ENCODE assay signal across 8 cellular contexts in genomic region chr22:50341977-50342650, GRCh38. TPM values are rescaled to one million over a fixed set of nuclear protein-coding genes. Genes with fewer than 3 reads are reported as not detected.
DNase-seq lines count a peak whose midpoint lies in the region; ATAC-seq and TF ChIP-seq lines count a peak whose summit lies in the region.

No MANE protein-coding gene starts in this region.

- peak overlapping the region; percentile 68 for H3K27ac ChIP-seq in ACC112 (ENCODE audit: low read depth, low read length)
- peak overlapping the region; percentile 66 for H3K27ac ChIP-seq in OCI-LY3 (ENCODE audit: low read length)

- peak overlapping the region; percentile 90 for H3K4me2 ChIP-seq in OCI-LY3 (ENCODE audit: low read length)

- DNase-seq in HT1080 (ENCODE audit: low read depth) (peak; percentile 80), activated T-cell treated with anti-CD3 and anti-CD28 coated beads for 48 hours (ENCODE audit: low read depth) (peak; percentile 83), erythroblast (lab: John Stamatoyannopoulos, UW) (peak; percentile 87 to 92), mucosa of gallbladder (ENCODE audit: low spot score) (peak; percentile 91)
- peak; percentile 83 to 84 for DNase-seq in stimulated activated CD8-positive, alpha-beta memory T cell treated with anti-CD3 and anti-CD28 coated beads, Interleukin-2, amount 100 ng/mL, for 48 hours (ENCODE audit: low read depth in 2 of 2)

- peak; percentile 75 for TF ChIP-seq CTCF in OCI-LY3 (IDR thresholded peaks at IDR 0.05; ENCODE audit: low read depth, low read length)

- H3K9ac ChIP-seq in OCI-LY3 (ENCODE audit: low read length): peak overlapping the region; percentile 78

- H3K4me1 ChIP-seq in ACC112 (ENCODE audit: control insufficient read depth, insufficient read depth, low read length, unreplicated experiment): no peaks in the 10 kb centered on the region
- no peaks in the 10 kb centered on the region; the same call in 1 of the 2 replicates for H3K4me1 ChIP-seq in OCI-LY3 (ENCODE audit: low read length)

- no peak for TF ChIP-seq POLR2A in erythroblast (IDR thresholded peaks at IDR 0.05; ENCODE audit: low read length)

- H3K27me3 ChIP-seq in ACC112 (ENCODE audit: insufficient read depth, low read length) (no peaks in the 10 kb centered on the region), OCI-LY3 (ENCODE audit: low read depth, low read length) (no peaks in the 10 kb centered on the region)

- no peaks in the 10 kb centered on the region for H3K36me3 ChIP-seq in ACC112 (ENCODE audit: insufficient read depth, low read length)
- H3K36me3 ChIP-seq in OCI-LY3 (replicated peaks; ENCODE audit: low read depth, low read length): no peaks in the 10 kb centered on the region

- peak; percentile 43 for ATAC-seq in GM18520 (IDR thresholded peaks at IDR 0.05; ENCODE audit: unreplicated experiment)

- no peaks in the 10 kb centered on the region for H3K9me3 ChIP-seq in OCI-LY3 (ENCODE audit: insufficient read depth, low read length)

- H2AFZ ChIP-seq in ACC112 (ENCODE audit: low read length, unreplicated experiment): no peak overlapping the region
- H2AFZ ChIP-seq in OCI-LY3 (ENCODE audit: low read depth, low read length): peak overlapping the region; percentile 58

- H4K20me1 ChIP-seq in OCI-LY3 (ENCODE audit: insufficient read depth, low read length): peaks cover under 1% of the 10 kb centered on the region; the same call in 1 of the 2 replicates

- H3K4me3 ChIP-seq in ACC112 (ENCODE audit: low read depth, low read length) (peak overlapping the region; percentile 86), OCI-LY3 (ENCODE audit: low read length) (peak overlapping the region; percentile 81)

- H3K79me2 ChIP-seq in ACC112 (ENCODE audit: control insufficient read depth, insufficient read depth, low read length, unreplicated experiment) (peaks cover 7% of the 10 kb centered on the region), OCI-LY3 (ENCODE audit: low read length) (peaks cover 11% of the 10 kb centered on the region)

RNA-seq across cellular contexts. Expression of gene PPP6R2, which starts 1.0 kb away (rescaled TPM):
- total RNA-seq in HT1080 (2014; rRNA removed; shearing (Covaris generic)): 40.0 and 44.6 TPM in 2 replicates
- polyA plus RNA-seq in HT1080 (2015; cell fraction: cytosol; rRNA removed): 30.5 and 32.8 TPM in 2 replicates
- polyA plus RNA-seq in HT1080 (2015; cell fraction: nucleus; rRNA removed): 61.6 and 65.2 TPM in 2 replicates
- total RNA-seq in mucosa of gallbladder: 75.5 TPM

RNA-seq across cellular contexts. Expression of gene DENND6B, which starts 15.3 kb away (rescaled TPM):
- 0.13 and 0.31 TPM in 2 replicates for total RNA-seq in HT1080 (2014; rRNA removed; shearing (Covaris generic))
- polyA plus RNA-seq in HT1080 (2015; cell fraction: cytosol; rRNA removed): 0.63 and 1.3 TPM in 2 replicates
- 3.2 and 3.6 TPM in 2 replicates for polyA plus RNA-seq in HT1080 (2015; cell fraction: nucleus; rRNA removed)
- total RNA-seq in mucosa of gallbladder: 24.9 TPM

RNA-seq across cellular contexts. Expression of gene PLXNB2, which starts 34.7 kb away (rescaled TPM):
- total RNA-seq in HT1080 (2014; rRNA removed; shearing (Covaris generic)): 73.4 and 84.1 TPM in 2 replicates
- polyA plus RNA-seq in HT1080 (2015; cell fraction: cytosol; rRNA removed): 107 and 112 TPM in 2 replicates
- 340 and 353 TPM in 2 replicates for polyA plus RNA-seq in HT1080 (2015; cell fraction: nucleus; rRNA removed)
- total RNA-seq in mucosa of gallbladder: 1,246 TPM

Comparison
In these comparisons a context has a peak if more than half of its experiments do, and no peak if none do; other contexts are left out.
1. Peak in every context shown above with its lines: DNase-seq, ATAC-seq, H3K4me3 ChIP-seq and H3K27ac ChIP-seq.
2. RNA of gene DENND6B, which starts 15.3 kb away (total RNA-seq): 24.9 TPM in mucosa of gallbladder (single experiment); 0.13 to 0.31 TPM in HT1080; every median in the first group is over 10 times any median in the second.
3. RNA of gene PLXNB2, which starts 34.7 kb away (total RNA-seq): 1,246 TPM in mucosa of gallbladder (single experiment); 73.4 to 84.1 TPM in HT1080; every median in the first group is over 10 times any median in the second.